ENCODE assay signal across 26 cellular contexts in the genomic region with DNA sequence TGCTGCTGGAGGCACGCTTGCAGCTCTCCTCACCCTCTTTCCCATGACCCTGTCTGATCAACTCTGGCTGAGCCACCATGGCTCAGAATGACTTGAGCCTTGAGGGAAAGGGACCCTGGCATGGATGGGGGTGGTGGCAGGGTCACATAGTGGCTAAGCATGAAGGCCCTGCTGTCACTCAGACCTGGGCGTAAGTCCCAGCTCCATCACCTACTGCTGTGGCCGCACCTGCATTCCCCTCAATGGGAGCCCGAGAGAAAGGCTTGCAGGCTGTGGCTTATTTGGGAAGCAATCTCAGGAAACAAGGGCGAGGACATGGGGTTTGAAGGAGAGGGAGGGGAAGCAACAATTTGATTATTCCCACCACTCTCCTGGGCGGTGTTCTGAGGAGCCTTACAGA. TPM values are rescaled to one million over a fixed set of nuclear protein-coding genes. Genes with fewer than 3 reads are reported as not detected.
"Had no signal": no experiment of that assay in that cellular context is flagged by ENCODE, and none has a peak within 500 bp of the region (broad histone marks: within the 10 kb centered on the region; RNA-seq: fewer than 3 reads in every experiment).

No MANE protein-coding gene starts in this region.

- DNase-seq: activated CD4-positive, alpha-beta memory T cell treated with anti-CD3 and anti-CD28 coated beads, Interleukin-2, amount 10 ng/mL, durations not matched to agents 7 days and 5 days; activated CD4-positive, alpha-beta T cell treated with anti-CD3 and anti-CD28 coated beads, Interleukin-2, amount 10 ng/mL, durations not matched to agents 7 days and 5 days; activated CD4-positive, CD25-positive, alpha-beta regulatory T cell; activated gamma-delta T cell; activated naive CD4-positive, alpha-beta T cell treated with anti-CD3 and anti-CD28 coated beads, Interleukin-2, amount 10 ng/mL, durations not matched to agents 7 days and 5 days; activated naive CD8-positive, alpha-beta T cell treated with anti-CD3 and anti-CD28 coated beads for 36 hours; activated T-cell treated with anti-CD3 and anti-CD28 coated beads for 4 hours; activated T-cell treated with anti-CD3 and anti-CD28 coated beads, Interleukin-2, amount 50 U/mL, for 48 hours; MG63; MV-4-11; NCI-H1092 treated with DMSO at 0.1 percent for 48 hours; NCI-H1417 treated with DMSO at 0.1 percent for 48 hours; NCI-H1694; NCI-H2029; NCI-H2107; NCI-H2171 treated with DMSO at 0.1 percent for 48 hours; NCI-H226; NCI-H526 treated with DMSO at 0.1 percent for 48 hours; NCI-H82; SIG-M5 had no signal

- ATAC-seq: activated T-helper 17 cell treated with anti-CD3 and anti-CD28 coated beads, Interleukin-2, amount 50 U/mL, for 72 hours had no signal

- H3K36me3 Mint-ChIP-seq: activated naive CD4-positive, alpha-beta T cell treated with anti-CD3 and anti-CD28 coated beads, Interleukin-2, amount 10 ng/mL, durations not matched to agents 7 days and 5 days; activated naive CD8-positive, alpha-beta T cell treated with anti-CD3 and anti-CD28 coated beads for 36 hours had no signal

- H3K27ac Mint-ChIP-seq: activated CD4-positive, alpha-beta memory T cell treated with anti-CD3 and anti-CD28 coated beads, Interleukin-2, amount 10 ng/mL, durations not matched to agents 7 days and 5 days; activated CD4-positive, alpha-beta T cell treated with anti-CD3 and anti-CD28 coated beads, Interleukin-2, amount 10 ng/mL, durations not matched to agents 7 days and 5 days; activated naive CD4-positive, alpha-beta T cell treated with anti-CD3 and anti-CD28 coated beads, Interleukin-2, amount 10 ng/mL, durations not matched to agents 7 days and 5 days; activated naive CD8-positive, alpha-beta T cell treated with anti-CD3 and anti-CD28 coated beads for 36 hours; activated T-helper 17 cell treated with anti-CD3 and anti-CD28 coated beads, Interleukin-2, amount 50 U/mL, for 72 hours had no signal

- H3K36me3 ChIP-seq: MG63 had no signal

- H3K4me3 ChIP-seq: MG63 had no signal

- H3K4me1 Mint-ChIP-seq: activated T-helper 17 cell treated with anti-CD3 and anti-CD28 coated beads, Interleukin-2, amount 50 U/mL, for 72 hours had no signal

- H3K9me3 ChIP-seq: MG63 had no signal

- H3K27ac ChIP-seq: VCaP had no signal

- H3K4me3 Mint-ChIP-seq: activated CD4-positive, alpha-beta memory T cell treated with anti-CD3 and anti-CD28 coated beads, Interleukin-2, amount 10 ng/mL, durations not matched to agents 7 days and 5 days; activated CD4-positive, alpha-beta T cell treated with anti-CD3 and anti-CD28 coated beads, Interleukin-2, amount 10 ng/mL, durations not matched to agents 7 days and 5 days; activated naive CD4-positive, alpha-beta T cell treated with anti-CD3 and anti-CD28 coated beads, Interleukin-2, amount 10 ng/mL, durations not matched to agents 7 days and 5 days; activated naive CD8-positive, alpha-beta T cell treated with anti-CD3 and anti-CD28 coated beads for 36 hours; activated T-helper 17 cell treated with anti-CD3 and anti-CD28 coated beads, Interleukin-2, amount 50 U/mL, for 72 hours had no signal

- H3K9me3 Mint-ChIP-seq: activated CD4-positive, alpha-beta memory T cell treated with anti-CD3 and anti-CD28 coated beads, Interleukin-2, amount 10 ng/mL, durations not matched to agents 7 days and 5 days; activated CD4-positive, alpha-beta T cell treated with anti-CD3 and anti-CD28 coated beads, Interleukin-2, amount 10 ng/mL, durations not matched to agents 7 days and 5 days; activated naive CD4-positive, alpha-beta T cell treated with anti-CD3 and anti-CD28 coated beads, Interleukin-2, amount 10 ng/mL, durations not matched to agents 7 days and 5 days; activated naive CD8-positive, alpha-beta T cell treated with anti-CD3 and anti-CD28 coated beads for 36 hours; activated T-helper 17 cell treated with anti-CD3 and anti-CD28 coated beads, Interleukin-2, amount 50 U/mL, for 72 hours had no signal

RNA-seq across cellular contexts. Expression of gene RAP1GAP2, which starts 17.7 kb away (rescaled TPM):
- total RNA-seq: activated naive CD8-positive, alpha-beta T cell treated with anti-CD3 and anti-CD28 coated beads for 36 hours had no signal

RNA-seq across cellular contexts. Expression of gene CCDC92B, which starts 29.0 kb away (rescaled TPM):
- total RNA-seq: activated CD8-positive, alpha-beta memory T cell treated with anti-CD3 and anti-CD28 coated beads for 36 hours; activated naive CD8-positive, alpha-beta T cell treated with anti-CD3 and anti-CD28 coated beads for 36 hours; NCI-H460; OCI-LY7; RPMI7951 had no signal
